Comparison of ENCODE assay signal across 1 cellular context in the genomic region with DNA sequence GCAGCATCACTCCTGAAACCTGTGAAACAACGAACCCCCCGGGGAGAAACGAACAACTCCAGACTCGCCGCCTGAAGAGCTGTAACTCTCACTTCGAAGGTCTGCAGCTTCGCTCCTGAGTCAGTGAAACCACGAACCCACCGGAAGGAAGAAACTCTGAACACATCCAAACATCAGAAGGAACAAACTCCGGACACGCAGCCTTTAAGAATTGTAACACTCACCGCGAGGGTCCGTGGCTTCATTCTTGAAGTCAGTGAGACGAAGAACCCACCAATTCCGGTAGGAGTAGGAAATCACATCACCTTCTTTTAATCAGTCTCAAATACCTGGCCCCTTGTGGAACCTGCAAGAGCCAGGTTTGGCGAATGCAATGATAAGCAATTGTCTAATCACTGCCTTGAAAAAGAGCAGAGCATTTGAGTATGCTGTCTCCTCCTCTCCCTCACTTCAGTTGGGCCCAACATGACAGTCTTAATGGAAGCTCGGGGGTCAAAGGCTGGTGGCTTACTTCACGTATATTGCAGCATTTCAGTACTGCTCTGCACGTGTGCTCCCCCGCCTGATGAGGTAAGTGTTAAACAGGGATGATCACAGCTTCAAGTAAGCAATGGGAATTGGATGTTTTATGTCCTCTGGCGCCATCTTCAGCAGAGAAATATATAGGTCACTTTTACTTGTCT.
TF ChIP-seq lines count a peak whose summit lies in the region.

No MANE protein-coding gene starts in this region.

TF ChIP-seq in K562, 482 proteins besides CTCF, POLR2A, EP300 and RAD21 (continued from another document and continues in another):
- TF ChIP-seq, protein P1, sequence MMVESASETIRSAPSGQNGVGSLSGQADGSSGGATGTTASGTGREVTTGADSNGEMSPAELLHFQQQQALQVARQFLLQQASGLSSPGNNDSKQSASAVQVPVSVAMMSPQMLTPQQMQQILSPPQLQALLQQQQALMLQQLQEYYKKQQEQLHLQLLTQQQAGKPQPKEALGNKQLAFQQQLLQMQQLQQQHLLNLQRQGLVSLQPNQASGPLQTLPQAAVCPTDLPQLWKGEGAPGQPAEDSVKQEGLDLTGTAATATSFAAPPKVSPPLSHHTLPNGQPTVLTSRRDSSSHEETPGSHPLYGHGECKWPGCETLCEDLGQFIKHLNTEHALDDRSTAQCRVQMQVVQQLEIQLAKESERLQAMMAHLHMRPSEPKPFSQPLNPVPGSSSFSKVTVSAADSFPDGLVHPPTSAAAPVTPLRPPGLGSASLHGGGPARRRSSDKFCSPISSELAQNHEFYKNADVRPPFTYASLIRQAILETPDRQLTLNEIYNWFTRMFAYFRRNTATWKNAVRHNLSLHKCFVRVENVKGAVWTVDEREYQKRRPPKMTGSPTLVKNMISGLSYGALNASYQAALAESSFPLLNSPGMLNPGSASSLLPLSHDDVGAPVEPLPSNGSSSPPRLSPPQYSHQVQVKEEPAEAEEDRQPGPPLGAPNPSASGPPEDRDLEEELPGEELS (CRISPR knock-in tag; IDR thresholded peaks at IDR 0.05; ENCODE audit: borderline replicate concordance), result 0 out of 2 replicates have a peak, but pooled peaks have one; percentile 66
- TF ChIP-seq CEBPG (CRISPR knock-in tag; IDR thresholded peaks at IDR 0.05), result peak; percentile 87
- TF ChIP-seq CEBPG (tag; conservative IDR thresholded peaks at IDR 0.05 in 1 of 2, IDR thresholded peaks at IDR 0.05 in 1 of 2), result peak; percentile 56 to 66; a peak in 2 of 4 replicates
- TF ChIP-seq L3MBTL2 (IDR thresholded peaks at IDR 0.05), result peak; percentile 99
- no peak for TF ChIP-seq ZKSCAN8 (CRISPR knock-in tag; IDR thresholded peaks at IDR 0.05)
- TF ChIP-seq, protein P2, sequence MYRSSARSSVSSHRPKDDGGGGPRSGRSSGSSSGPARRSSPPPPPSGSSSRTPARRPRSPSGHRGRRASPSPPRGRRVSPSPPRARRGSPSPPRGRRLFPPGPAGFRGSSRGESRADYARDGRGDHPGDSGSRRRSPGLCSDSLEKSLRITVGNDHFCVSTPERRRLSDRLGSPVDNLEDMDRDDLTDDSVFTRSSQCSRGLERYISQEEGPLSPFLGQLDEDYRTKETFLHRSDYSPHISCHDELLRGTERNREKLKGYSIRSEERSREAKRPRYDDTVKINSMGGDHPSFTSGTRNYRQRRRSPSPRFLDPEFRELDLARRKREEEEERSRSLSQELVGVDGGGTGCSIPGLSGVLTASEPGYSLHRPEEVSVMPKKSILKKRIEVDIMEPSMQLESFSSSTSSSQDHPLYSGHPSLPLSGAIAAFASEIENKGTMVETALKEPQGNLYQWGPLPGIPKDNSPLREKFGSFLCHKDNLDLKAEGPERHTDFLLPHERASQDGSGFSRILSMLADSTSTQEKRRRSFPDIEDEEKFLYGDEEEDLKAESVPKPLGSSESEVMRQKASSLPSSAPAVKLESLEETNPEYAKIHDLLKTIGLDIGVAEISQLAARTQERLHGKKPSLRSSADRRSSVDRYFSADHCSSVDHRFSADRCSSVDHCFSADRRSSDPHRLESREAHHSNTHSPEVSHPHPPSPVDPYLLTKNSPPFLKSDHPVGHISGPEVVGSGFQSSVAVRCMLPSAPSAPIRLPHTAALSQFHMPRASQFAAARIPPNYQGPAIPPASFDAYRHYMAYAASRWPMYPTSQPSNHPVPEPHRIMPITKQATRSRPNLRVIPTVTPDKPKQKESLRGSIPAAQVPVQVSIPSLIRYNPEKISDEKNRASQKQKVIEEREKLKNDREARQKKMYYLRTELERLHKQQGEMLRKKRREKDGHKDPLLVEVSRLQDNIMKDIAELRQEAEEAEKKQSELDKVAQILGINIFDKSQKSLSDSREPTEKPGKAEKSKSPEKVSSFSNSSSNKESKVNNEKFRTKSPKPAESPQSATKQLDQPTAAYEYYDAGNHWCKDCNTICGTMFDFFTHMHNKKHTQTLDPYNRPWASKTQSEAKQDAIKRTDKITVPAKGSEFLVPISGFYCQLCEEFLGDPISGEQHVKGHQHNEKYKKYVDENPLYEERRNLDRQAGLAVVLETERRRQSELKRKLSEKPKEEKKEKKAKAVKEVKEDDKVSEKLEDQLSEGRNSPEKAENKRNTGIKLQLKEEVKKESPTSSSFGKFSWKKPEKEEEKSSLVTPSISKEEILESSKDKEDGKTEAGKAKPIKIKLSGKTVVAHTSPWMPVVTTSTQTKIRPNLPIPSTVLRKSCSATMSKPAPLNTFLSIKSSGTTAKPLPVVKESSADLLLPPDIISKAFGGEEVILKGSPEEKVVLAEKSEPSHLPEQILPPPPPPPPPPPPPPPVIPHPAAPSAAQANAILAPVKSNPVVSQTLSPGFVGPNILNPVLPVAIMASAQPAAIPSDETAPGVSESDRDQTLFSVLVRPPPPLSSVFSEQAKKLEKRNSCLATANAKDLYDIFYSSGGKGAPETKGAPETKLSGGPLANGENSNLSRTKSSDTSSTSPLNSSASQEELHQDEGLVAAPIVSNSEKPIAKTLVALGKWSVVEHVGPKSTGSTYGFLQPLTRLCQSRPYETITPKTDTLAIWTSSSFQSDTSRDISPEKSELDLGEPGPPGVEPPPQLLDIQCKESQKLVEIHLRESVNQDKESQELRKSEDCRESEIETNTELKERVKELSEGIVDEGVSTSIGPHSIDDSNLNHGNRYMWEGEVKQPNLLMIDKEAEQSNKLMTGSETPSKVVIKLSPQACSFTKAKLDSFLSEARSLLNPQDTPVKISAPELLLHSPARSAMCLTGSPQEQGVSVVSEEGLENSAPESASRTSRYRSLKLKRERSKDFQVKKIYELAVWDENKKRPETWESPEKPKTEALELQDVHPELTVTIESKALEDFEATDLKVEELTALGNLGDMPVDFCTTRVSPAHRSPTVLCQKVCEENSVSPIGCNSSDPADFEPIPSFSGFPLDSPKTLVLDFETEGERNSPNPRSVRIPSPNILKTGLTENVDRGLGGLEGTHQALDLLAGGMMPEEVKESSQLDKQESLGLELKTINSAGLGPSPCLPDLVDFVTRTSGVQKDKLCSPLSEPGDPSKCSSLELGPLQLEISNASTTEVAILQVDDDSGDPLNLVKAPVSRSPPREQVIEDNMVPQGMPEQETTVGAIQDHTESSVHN (IDR thresholded peaks at IDR 0.05; ENCODE audit: borderline replicate concordance in 1 of 2, low read depth in 1 of 2), result peak in 1 of 2 experiments; percentile 46; a peak in 1 of 4 replicates
- TF ChIP-seq, protein P3, sequence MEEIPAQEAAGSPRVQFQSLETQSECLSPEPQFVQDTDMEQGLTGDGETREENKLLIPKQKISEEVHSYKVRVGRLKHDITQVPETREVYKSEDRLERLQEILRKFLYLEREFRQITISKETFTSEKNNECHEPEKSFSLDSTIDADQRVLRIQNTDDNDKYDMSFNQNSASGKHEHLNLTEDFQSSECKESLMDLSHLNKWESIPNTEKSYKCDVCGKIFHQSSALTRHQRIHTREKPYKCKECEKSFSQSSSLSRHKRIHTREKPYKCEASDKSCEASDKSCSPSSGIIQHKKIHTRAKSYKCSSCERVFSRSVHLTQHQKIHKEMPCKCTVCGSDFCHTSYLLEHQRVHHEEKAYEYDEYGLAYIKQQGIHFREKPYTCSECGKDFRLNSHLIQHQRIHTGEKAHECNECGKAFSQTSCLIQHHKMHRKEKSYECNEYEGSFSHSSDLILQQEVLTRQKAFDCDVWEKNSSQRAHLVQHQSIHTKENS (CRISPR knock-in tag; IDR thresholded peaks at IDR 0.05), result no peak
- TF ChIP-seq ZNF75A (CRISPR knock-in tag; IDR thresholded peaks at IDR 0.05), result no peak
- TF ChIP-seq, protein P4, sequence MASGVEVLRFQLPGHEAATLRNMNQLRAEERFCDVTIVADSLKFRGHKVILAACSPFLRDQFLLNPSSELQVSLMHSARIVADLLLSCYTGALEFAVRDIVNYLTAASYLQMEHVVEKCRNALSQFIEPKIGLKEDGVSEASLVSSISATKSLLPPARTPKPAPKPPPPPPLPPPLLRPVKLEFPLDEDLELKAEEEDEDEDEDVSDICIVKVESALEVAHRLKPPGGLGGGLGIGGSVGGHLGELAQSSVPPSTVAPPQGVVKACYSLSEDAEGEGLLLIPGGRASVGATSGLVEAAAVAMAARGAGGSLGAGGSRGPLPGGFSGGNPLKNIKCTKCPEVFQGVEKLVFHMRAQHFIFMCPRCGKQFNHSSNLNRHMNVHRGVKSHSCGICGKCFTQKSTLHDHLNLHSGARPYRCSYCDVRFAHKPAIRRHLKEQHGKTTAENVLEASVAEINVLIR (CRISPR knock-in tag; IDR thresholded peaks at IDR 0.05), result peak; percentile 24; the same call in 1 of the 2 replicates
- TF ChIP-seq TAF1 (IDR thresholded peaks at IDR 0.05; ENCODE audit: control insufficient read depth, extremely low read depth, insufficient read depth, low read length, severe bottlenecking), result no peak
- TF ChIP-seq, protein P5, sequence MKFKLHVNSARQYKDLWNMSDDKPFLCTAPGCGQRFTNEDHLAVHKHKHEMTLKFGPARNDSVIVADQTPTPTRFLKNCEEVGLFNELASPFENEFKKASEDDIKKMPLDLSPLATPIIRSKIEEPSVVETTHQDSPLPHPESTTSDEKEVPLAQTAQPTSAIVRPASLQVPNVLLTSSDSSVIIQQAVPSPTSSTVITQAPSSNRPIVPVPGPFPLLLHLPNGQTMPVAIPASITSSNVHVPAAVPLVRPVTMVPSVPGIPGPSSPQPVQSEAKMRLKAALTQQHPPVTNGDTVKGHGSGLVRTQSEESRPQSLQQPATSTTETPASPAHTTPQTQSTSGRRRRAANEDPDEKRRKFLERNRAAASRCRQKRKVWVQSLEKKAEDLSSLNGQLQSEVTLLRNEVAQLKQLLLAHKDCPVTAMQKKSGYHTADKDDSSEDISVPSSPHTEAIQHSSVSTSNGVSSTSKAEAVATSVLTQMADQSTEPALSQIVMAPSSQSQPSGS (CRISPR knock-in tag; IDR thresholded peaks at IDR 0.05), result peak; percentile 81; the same call in 1 of the 2 replicates
- no peak for TF ChIP-seq KDM1A (IDR thresholded peaks at IDR 0.05)
- TF ChIP-seq ETV5 (CRISPR knock-in tag; IDR thresholded peaks at IDR 0.05; ENCODE audit: low read depth), result peak; percentile 35; the same call in 1 of the 2 replicates
- TF ChIP-seq TSC22D4 (tag; IDR thresholded peaks at IDR 0.05), result no peak
- peak; percentile 82 for TF ChIP-seq ZNF134 (CRISPR knock-in tag; conservative IDR thresholded peaks at IDR 0.05)
- TF ChIP-seq, protein P6, sequence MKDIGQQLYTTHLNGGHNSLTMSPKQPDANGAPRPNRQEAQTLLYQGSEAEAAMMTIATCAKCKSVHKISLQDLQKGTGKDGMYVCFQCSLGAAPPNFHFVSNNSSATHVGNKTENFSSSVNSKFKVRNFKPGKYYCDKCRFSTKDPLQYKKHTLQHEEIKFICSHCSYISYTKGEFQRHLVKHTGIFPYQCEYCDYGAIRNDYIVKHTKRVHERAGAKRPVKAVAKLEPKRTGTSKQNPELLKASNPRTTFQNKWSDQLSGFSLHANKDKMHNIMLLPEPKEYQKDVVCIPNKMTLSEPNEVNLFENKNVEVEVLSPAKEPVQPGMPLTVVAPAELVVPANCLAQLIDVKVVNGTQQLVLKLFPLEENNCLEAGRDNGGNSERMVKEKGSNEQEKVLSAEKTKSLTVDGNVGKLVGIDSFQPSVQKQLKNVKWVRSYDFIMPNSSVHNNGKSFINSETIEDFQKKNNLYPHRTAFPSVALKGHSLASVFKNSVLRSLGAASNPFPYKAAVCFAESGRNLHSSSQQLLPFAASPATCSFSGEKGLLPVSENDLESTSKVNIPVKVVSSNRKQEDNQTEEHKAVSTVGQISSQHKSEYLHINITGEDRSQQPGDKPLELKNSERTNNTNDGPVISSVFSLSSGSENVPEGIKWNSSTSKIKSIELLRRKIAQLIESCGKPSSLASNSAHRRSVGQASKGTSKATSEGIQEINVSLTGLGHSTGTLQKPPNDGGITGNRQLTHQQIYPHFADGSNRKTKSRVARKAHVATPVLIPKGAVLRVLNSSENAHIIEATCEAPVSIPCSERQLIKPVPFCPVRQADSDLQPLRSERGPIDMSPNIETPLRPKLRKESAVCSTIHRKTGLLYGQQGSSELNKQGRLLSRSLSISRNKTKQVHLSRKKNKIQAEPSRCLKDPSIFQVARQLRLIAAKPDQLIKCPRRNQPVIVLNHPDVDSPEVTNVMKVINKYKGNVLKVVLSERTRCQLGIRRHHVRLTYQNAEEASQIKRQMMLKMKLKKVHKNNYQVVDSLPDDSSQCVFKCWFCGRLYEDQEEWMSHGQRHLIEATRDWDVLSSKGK (CRISPR knock-in tag; IDR thresholded peaks at IDR 0.05), result no peak
- no peak for TF ChIP-seq ZNF23 (CRISPR knock-in tag; IDR thresholded peaks at IDR 0.05)
- TF ChIP-seq, protein P7, sequence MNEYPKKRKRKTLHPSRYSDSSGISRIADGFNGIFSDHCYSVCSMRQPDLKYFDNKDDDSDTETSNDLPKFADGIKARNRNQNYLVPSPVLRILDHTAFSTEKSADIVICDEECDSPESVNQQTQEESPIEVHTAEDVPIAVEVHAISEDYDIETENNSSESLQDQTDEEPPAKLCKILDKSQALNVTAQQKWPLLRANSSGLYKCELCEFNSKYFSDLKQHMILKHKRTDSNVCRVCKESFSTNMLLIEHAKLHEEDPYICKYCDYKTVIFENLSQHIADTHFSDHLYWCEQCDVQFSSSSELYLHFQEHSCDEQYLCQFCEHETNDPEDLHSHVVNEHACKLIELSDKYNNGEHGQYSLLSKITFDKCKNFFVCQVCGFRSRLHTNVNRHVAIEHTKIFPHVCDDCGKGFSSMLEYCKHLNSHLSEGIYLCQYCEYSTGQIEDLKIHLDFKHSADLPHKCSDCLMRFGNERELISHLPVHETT (CRISPR knock-in tag; conservative IDR thresholded peaks at IDR 0.05 in 1 of 2, IDR thresholded peaks at IDR 0.05 in 1 of 2), result no peak
- TF ChIP-seq, protein P8, sequence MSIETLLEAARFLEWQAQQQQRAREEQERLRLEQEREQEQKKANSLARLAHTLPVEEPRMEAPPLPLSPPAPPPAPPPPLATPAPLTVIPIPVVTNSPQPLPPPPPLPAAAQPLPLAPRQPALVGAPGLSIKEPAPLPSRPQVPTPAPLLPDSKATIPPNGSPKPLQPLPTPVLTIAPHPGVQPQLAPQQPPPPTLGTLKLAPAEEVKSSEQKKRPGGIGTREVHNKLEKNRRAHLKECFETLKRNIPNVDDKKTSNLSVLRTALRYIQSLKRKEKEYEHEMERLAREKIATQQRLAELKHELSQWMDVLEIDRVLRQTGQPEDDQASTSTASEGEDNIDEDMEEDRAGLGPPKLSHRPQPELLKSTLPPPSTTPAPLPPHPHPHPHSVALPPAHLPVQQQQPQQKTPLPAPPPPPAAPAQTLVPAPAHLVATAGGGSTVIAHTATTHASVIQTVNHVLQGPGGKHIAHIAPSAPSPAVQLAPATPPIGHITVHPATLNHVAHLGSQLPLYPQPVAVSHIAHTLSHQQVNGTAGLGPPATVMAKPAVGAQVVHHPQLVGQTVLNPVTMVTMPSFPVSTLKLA (conservative IDR thresholded peaks at IDR 0.05), result peak; percentile 65 to 76
- TF ChIP-seq, protein P9, sequence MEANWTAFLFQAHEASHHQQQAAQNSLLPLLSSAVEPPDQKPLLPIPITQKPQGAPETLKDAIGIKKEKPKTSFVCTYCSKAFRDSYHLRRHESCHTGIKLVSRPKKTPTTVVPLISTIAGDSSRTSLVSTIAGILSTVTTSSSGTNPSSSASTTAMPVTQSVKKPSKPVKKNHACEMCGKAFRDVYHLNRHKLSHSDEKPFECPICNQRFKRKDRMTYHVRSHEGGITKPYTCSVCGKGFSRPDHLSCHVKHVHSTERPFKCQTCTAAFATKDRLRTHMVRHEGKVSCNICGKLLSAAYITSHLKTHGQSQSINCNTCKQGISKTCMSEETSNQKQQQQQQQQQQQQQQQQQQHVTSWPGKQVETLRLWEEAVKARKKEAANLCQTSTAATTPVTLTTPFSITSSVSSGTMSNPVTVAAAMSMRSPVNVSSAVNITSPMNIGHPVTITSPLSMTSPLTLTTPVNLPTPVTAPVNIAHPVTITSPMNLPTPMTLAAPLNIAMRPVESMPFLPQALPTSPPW (CRISPR knock-in tag; IDR thresholded peaks at IDR 0.05), result peak; percentile 25; the same call in 1 of the 2 replicates
- TF ChIP-seq ZNF778 (CRISPR knock-in tag; IDR thresholded peaks at IDR 0.05), result no peak
- peak; percentile 79 for TF ChIP-seq RNF2 (IDR thresholded peaks at IDR 0.05)
- TF ChIP-seq ZKSCAN1 (IDR thresholded peaks at IDR 0.05; ENCODE audit: low read depth, low read length), result no peak
- TF ChIP-seq CEBPB (tag; IDR thresholded peaks at IDR 0.05), result peak; percentile 82
